3 cellular contexts compared by ENCODE assay signal in the genomic region with DNA sequence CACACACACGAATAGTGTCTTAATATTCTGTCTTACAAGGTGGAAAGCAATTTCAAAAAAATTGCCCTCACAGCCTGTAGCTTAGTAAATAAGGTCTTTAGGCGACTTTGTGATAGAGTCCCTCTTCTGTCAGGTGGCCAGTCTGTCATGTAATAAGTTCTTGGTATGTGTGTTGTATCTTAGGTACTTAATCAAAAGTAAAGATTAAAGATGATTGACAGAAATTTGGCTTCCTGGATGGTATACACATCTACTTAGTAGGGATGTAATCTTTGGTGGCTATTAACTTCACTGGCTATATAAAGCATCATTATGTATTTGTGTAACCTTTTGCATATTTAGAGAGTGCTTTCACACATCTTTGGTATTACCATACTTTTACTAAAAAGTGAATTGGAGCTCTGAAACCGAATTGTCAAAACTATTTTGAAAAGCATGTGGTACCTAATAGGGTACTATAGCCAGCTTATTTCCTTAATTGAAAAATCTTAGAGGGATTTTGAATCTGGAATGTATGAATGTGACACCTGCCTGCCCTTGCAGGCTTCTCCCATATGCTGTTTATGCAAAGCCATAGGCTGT.
TF ChIP-seq lines count a peak whose summit lies in the region.

No MANE protein-coding gene starts in this region.

TF ChIP-seq in SK-N-SH, 30 proteins besides CTCF, POLR2A, EP300 and RAD21:
- TF ChIP-seq TCF12 (IDR thresholded peaks at IDR 0.05) = no peak
TF ChIP-seq in SK-N-SH: peak in this region for 0.

TF ChIP-seq in SK-N-SH treated with all-trans-retinoic acid at 6 μM for 48 hours, 23 proteins besides CTCF, POLR2A, EP300 and RAD21:
- TF ChIP-seq ZFP30 (CRISPR knock-in tag; IDR thresholded peaks at IDR 0.05) = no peak
- TF ChIP-seq, protein P1, sequence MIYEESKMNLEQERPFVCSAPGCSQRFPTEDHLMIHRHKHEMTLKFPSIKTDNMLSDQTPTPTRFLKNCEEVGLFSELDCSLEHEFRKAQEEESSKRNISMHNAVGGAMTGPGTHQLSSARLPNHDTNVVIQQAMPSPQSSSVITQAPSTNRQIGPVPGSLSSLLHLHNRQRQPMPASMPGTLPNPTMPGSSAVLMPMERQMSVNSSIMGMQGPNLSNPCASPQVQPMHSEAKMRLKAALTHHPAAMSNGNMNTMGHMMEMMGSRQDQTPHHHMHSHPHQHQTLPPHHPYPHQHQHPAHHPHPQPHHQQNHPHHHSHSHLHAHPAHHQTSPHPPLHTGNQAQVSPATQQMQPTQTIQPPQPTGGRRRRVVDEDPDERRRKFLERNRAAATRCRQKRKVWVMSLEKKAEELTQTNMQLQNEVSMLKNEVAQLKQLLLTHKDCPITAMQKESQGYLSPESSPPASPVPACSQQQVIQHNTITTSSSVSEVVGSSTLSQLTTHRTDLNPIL (CRISPR knock-in tag; IDR thresholded peaks at IDR 0.05; ENCODE audit: low read depth) = no peak
- no peak for TF ChIP-seq TCF4 (CRISPR knock-in tag; IDR thresholded peaks at IDR 0.05; ENCODE audit: borderline replicate concordance)
- no peak for TF ChIP-seq PPARA (CRISPR knock-in tag; IDR thresholded peaks at IDR 0.05; ENCODE audit: borderline replicate concordance)
- TF ChIP-seq OSR1 (CRISPR knock-in tag; IDR thresholded peaks at IDR 0.05) = no peak
- TF ChIP-seq, protein P2, sequence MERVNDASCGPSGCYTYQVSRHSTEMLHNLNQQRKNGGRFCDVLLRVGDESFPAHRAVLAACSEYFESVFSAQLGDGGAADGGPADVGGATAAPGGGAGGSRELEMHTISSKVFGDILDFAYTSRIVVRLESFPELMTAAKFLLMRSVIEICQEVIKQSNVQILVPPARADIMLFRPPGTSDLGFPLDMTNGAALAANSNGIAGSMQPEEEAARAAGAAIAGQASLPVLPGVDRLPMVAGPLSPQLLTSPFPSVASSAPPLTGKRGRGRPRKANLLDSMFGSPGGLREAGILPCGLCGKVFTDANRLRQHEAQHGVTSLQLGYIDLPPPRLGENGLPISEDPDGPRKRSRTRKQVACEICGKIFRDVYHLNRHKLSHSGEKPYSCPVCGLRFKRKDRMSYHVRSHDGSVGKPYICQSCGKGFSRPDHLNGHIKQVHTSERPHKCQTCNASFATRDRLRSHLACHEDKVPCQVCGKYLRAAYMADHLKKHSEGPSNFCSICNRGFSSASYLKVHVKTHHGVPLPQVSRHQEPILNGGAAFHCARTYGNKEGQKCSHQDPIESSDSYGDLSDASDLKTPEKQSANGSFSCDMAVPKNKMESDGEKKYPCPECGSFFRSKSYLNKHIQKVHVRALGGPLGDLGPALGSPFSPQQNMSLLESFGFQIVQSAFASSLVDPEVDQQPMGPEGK (CRISPR knock-in tag; IDR thresholded peaks at IDR 0.05; ENCODE audit: borderline replicate concordance) = no peak
- TF ChIP-seq ZFP3 (CRISPR knock-in tag; IDR thresholded peaks at IDR 0.05) = no peak
- TF ChIP-seq GLIS3 (CRISPR knock-in tag; IDR thresholded peaks at IDR 0.05) = no peak
- TF ChIP-seq SNAI2 (CRISPR knock-in tag; IDR thresholded peaks at IDR 0.05) = no peak
- TF ChIP-seq ZNF70 (CRISPR knock-in tag; IDR thresholded peaks at IDR 0.05) = no peak
- TF ChIP-seq ISL1 (CRISPR knock-in tag; IDR thresholded peaks at IDR 0.05) = no peak
- TF ChIP-seq CSDC2 (CRISPR knock-in tag; IDR thresholded peaks at IDR 0.05) = no peak
- TF ChIP-seq ZNF565 (CRISPR knock-in tag; conservative IDR thresholded peaks at IDR 0.05; ENCODE audit: low read depth) = no peak
- TF ChIP-seq, protein P3, sequence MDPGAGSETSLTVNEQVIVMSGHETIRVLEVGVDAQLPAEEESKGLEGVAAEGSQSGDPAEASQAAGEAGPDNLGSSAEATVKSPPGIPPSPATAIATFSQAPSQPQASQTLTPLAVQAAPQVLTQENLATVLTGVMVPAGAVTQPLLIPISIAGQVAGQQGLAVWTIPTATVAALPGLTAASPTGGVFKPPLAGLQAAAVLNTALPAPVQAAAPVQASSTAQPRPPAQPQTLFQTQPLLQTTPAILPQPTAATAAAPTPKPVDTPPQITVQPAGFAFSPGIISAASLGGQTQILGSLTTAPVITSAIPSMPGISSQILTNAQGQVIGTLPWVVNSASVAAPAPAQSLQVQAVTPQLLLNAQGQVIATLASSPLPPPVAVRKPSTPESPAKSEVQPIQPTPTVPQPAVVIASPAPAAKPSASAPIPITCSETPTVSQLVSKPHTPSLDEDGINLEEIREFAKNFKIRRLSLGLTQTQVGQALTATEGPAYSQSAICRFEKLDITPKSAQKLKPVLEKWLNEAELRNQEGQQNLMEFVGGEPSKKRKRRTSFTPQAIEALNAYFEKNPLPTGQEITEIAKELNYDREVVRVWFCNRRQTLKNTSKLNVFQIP (CRISPR knock-in tag; IDR thresholded peaks at IDR 0.05; ENCODE audit: borderline replicate concordance, low read depth) = no peak
- no peak for TF ChIP-seq ZC3H10 (CRISPR knock-in tag; IDR thresholded peaks at IDR 0.05)
- TF ChIP-seq ARNTL (CRISPR knock-in tag; IDR thresholded peaks at IDR 0.05; ENCODE audit: borderline replicate concordance, low read depth) = no peak
- no peak for TF ChIP-seq ESRRG (CRISPR knock-in tag; IDR thresholded peaks at IDR 0.05)
- TF ChIP-seq, protein P4, sequence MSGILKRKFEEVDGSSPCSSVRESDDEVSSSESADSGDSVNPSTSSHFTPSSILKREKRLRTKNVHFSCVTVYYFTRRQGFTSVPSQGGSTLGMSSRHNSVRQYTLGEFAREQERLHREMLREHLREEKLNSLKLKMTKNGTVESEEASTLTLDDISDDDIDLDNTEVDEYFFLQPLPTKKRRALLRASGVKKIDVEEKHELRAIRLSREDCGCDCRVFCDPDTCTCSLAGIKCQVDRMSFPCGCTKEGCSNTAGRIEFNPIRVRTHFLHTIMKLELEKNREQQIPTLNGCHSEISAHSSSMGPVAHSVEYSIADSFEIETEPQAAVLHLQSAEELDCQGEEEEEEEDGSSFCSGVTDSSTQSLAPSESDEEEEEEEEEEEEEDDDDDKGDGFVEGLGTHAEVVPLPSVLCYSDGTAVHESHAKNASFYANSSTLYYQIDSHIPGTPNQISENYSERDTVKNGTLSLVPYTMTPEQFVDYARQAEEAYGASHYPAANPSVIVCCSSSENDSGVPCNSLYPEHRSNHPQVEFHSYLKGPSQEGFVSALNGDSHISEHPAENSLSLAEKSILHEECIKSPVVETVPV (CRISPR knock-in tag; IDR thresholded peaks at IDR 0.05) = no peak
- no peak for TF ChIP-seq TOX (CRISPR knock-in tag; IDR thresholded peaks at IDR 0.05; ENCODE audit: borderline replicate concordance)

TF ChIP-seq in H1, 55 proteins besides CTCF, POLR2A, EP300 and RAD21:
- no peak for TF ChIP-seq POLR2AphosphoS5 (IDR thresholded peaks at IDR 0.05; ENCODE audit: low read depth, low read length)
- no peak for TF ChIP-seq BCL11A (IDR thresholded peaks at IDR 0.05; ENCODE audit: low read depth in 2 of 2, low read length in 2 of 2)
- no peak for TF ChIP-seq EZH2 (IDR thresholded peaks at IDR 0.05; ENCODE audit: low read depth, low read length, severe bottlenecking)
- no peak for TF ChIP-seq KDM5A (IDR thresholded peaks at IDR 0.05; ENCODE audit: low read length)
- no peak for TF ChIP-seq PHF8 (conservative IDR thresholded peaks at IDR 0.05; ENCODE audit: low read depth, low read length)
- TF ChIP-seq, protein P5, sequence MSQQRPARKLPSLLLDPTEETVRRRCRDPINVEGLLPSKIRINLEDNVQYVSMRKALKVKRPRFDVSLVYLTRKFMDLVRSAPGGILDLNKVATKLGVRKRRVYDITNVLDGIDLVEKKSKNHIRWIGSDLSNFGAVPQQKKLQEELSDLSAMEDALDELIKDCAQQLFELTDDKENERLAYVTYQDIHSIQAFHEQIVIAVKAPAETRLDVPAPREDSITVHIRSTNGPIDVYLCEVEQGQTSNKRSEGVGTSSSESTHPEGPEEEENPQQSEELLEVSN (IDR thresholded peaks at IDR 0.05) = no peak
- no peak for TF ChIP-seq NANOG (IDR thresholded peaks at IDR 0.05; ENCODE audit: insufficient read depth, low read depth, low read length, poor library complexity, severe bottlenecking)
- no peak for TF ChIP-seq JUN (IDR thresholded peaks at IDR 0.05; ENCODE audit: low read depth, low read length)
- TF ChIP-seq MAFK (IDR thresholded peaks at IDR 0.05; ENCODE audit: low read depth, low read length) = no peak
- TF ChIP-seq HDAC2 (IDR thresholded peaks at IDR 0.05; ENCODE audit: borderline replicate concordance in 1 of 2, low read depth in 2 of 2, low read length in 2 of 2) = no peak
- no peak for TF ChIP-seq HDAC6 (IDR thresholded peaks at IDR 0.05; ENCODE audit: low read depth, low read length)
- no peak for TF ChIP-seq BACH1 (IDR thresholded peaks at IDR 0.05; ENCODE audit: low read length)
- no peak for TF ChIP-seq TEAD4 (IDR thresholded peaks at IDR 0.05; ENCODE audit: low read depth, low read length)
